Comparison of ENCODE assay signal across 8 cellular contexts in genomic region chr6:29964553-29964903, GRCh38. TPM values are rescaled to one million over a fixed set of nuclear protein-coding genes. Genes with fewer than 3 reads are reported as not detected.
DNase-seq lines count a peak whose midpoint lies in the region; ATAC-seq and TF ChIP-seq lines count a peak whose summit lies in the region.

No MANE protein-coding gene starts in this region.

- ATAC-seq in HG03280 (IDR thresholded peaks at IDR 0.05; ENCODE audit: unreplicated experiment) = no peak

- no peak overlapping the region for H2AFZ ChIP-seq in Loucy (ENCODE audit: low read length)
- H2AFZ ChIP-seq in neural cell (ENCODE audit: low read depth, low read length) = no peak overlapping the region

- no peak for TF ChIP-seq RAD21 in neural cell (conservative IDR thresholded peaks at IDR 0.05)

- H3K4me2 ChIP-seq in BLaER1 treated with 17β-estradiol and CSF1 and Interleukin-3, amounts not matched to agents 10 nM and 100 nM = peak overlapping the region; percentile 80 to 99 (median 96)
- H3K4me2 ChIP-seq in Loucy (ENCODE audit: low read depth, low read length, poor library complexity, severe bottlenecking) (peak overlapping the region; percentile 99), neural cell (ENCODE audit: low read length) (no peak overlapping the region)

- DNase-seq in midbrain (lab: John Stamatoyannopoulos, UW) (no peak), kidney tubule cell (ENCODE audit: low spot score) (no peak), GM19240 (ENCODE audit: insufficient read length, low spot score) (no peak)

- H3K79me2 ChIP-seq in Loucy (ENCODE audit: insufficient read depth, low read length) (0 out of 2 replicates have a peak, but pooled peaks cover 5% of the 10 kb centered on the region), neural cell (replicated peaks; ENCODE audit: insufficient read depth, low read length) (no peaks in the 10 kb centered on the region)

- H3K9me3 ChIP-seq in BLaER1 treated with 17β-estradiol and CSF1 and Interleukin-3, amounts not matched to agents 10 nM and 100 nM (replicated peaks in 1 of 11) = no peaks in the 10 kb centered on the region
- H3K9me3 ChIP-seq in Loucy (ENCODE audit: insufficient read depth, low read depth, low read length) = no peaks in the 10 kb centered on the region
- no peaks in the 10 kb centered on the region for H3K9me3 ChIP-seq in neural cell (ENCODE audit: low read length)

- H3K4me1 ChIP-seq in BLaER1 treated with 17β-estradiol and CSF1 and Interleukin-3, amounts not matched to agents 10 nM and 100 nM = peaks cover 45 to 53% (median 50%) of the 10 kb centered on the region in 10 experiments
- peaks cover 43% of the 10 kb centered on the region for H3K4me1 ChIP-seq in Loucy (ENCODE audit: insufficient read depth, low read length, poor library complexity, severe bottlenecking)

- peak overlapping the region in 8 of 10 experiments; percentile 49 to 72 (median 64); a peak in 15 of 20 replicates for H3K4me3 ChIP-seq in BLaER1 treated with 17β-estradiol and CSF1 and Interleukin-3, amounts not matched to agents 10 nM and 100 nM
- H3K4me3 ChIP-seq in Loucy (ENCODE audit: low read length, poor library complexity, severe bottlenecking) = peak overlapping the region; percentile 94
- peak overlapping the region; percentile 5 for H3K4me3 ChIP-seq in neural cell (ENCODE audit: low read length)

- no peaks in the 10 kb centered on the region for H3K9me2 ChIP-seq in Loucy (replicated peaks; ENCODE audit: low read depth, low read length)
- no peaks in the 10 kb centered on the region for H3K9me2 ChIP-seq in neural cell (ENCODE audit: insufficient read depth, low read length)

- no peaks in the 10 kb centered on the region for H4K20me1 ChIP-seq in BLaER1 treated with 17β-estradiol and CSF1 and Interleukin-3, amounts not matched to agents 10 nM and 100 nM
- H4K20me1 ChIP-seq in Loucy (ENCODE audit: insufficient read depth, low read length, poor library complexity, severe bottlenecking) (no peaks in the 10 kb centered on the region), neural cell (ENCODE audit: insufficient read depth) (no peaks in the 10 kb centered on the region)

- TF ChIP-seq CTCF in Loucy (conservative IDR thresholded peaks at IDR 0.05; ENCODE audit: low read length) = no peak
- TF ChIP-seq CTCF in neural cell (IDR thresholded peaks at IDR 0.05; ENCODE audit: poor library complexity, severe bottlenecking) = no peak

- H3K27ac ChIP-seq in BLaER1 treated with 17β-estradiol and CSF1 and Interleukin-3, amounts not matched to agents 10 nM and 100 nM = peak overlapping the region; percentile 64 to 97 (median 94); a peak in 21 of 22 replicates
- H3K27ac ChIP-seq in cingulate gyrus (ENCODE audit: low read depth, low read length) (peak overlapping the region; percentile 92), neural cell (ENCODE audit: low read length) (no peak overlapping the region)

- no peak for TF ChIP-seq EP300 in neural cell (conservative IDR thresholded peaks at IDR 0.05; ENCODE audit: poor library complexity, severe bottlenecking)

- H3K9ac ChIP-seq in BLaER1 treated with 17β-estradiol and CSF1 and Interleukin-3, amounts not matched to agents 10 nM and 100 nM = peak overlapping the region; percentile 65 to 91 (median 87); a peak in 21 of 22 replicates
- peak overlapping the region; percentile 99 for H3K9ac ChIP-seq in Loucy (ENCODE audit: low read depth, low read length, poor library complexity, severe bottlenecking)
- H3K9ac ChIP-seq in neural cell (ENCODE audit: low read length) = no peak overlapping the region

- H3K36me3 ChIP-seq in BLaER1 treated with 17β-estradiol and CSF1 and Interleukin-3, amounts not matched to agents 10 nM and 100 nM = no peaks in the 10 kb centered on the region
- H3K36me3 ChIP-seq in Loucy (ENCODE audit: insufficient read depth, low read length) = no peaks in the 10 kb centered on the region
- no peaks in the 10 kb centered on the region for H3K36me3 ChIP-seq in neural cell (ENCODE audit: insufficient read depth, low read length)

- H3K27me3 ChIP-seq in BLaER1 treated with 17β-estradiol and CSF1 and Interleukin-3, amounts not matched to agents 10 nM and 100 nM = no peaks in the 10 kb centered on the region
- H3K27me3 ChIP-seq in Loucy (ENCODE audit: insufficient read depth, low read length, poor library complexity, severe bottlenecking) = no peaks in the 10 kb centered on the region
- H3K27me3 ChIP-seq in neural cell (ENCODE audit: insufficient read depth, low read depth, low read length) = no peaks in the 10 kb centered on the region

- H3F3A ChIP-seq in Loucy (ENCODE audit: low read depth) (peaks cover 14% of the 10 kb centered on the region), neural cell (ENCODE audit: insufficient read depth, low read length, poor library complexity, severe bottlenecking) (no peaks in the 10 kb centered on the region)

TF ChIP-seq in neural cell, 6 proteins besides CTCF, POLR2A, EP300 and RAD21:
- no peak for TF ChIP-seq TAF1 (IDR thresholded peaks at IDR 0.05; ENCODE audit: low read depth)
TF ChIP-seq in neural cell: peak in this region for 0.

RNA-seq across cellular contexts. Expression of gene HLA-A, which starts 22.2 kb away (rescaled TPM):
- polyA plus RNA-seq in neural cell = 47.6 and 58.7 TPM in 2 replicates
- polyA minus RNA-seq in neural cell = 19.7 and 25.8 TPM in 2 replicates

Comparison
In these comparisons a context has a peak if more than half of its experiments do, and no peak if none do; other contexts are left out.
1. H3K4me3 ChIP-seq: peak in every context shown above with its lines; median percentile 94 in Loucy; 64 in BLaER1 treated with 17β-estradiol and CSF1 and Interleukin-3, amounts not matched to agents 10 nM and 100 nM; 5 in neural cell.